Comparison of ENCODE assay signal across 27 cellular contexts in the genomic region with DNA sequence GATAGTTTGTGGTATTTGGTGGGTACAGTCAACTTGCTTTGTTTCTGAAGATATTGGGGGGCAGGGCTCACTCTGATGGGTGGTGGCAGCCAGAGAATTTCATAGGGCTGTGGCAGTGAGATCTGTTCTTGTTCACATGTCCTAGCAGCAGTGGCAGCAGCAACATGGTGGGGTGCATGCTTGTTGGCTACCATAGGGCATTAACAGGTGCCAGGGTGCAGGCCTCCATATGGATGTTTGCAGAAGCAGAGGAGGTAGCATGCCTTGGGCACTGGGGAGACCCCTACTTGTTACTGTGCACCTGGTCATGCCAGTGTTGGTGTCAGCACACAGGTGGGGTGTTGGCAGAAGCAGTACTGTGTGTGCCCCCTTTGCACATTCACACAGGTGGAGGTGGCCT. TPM values are rescaled to one million over a fixed set of nuclear protein-coding genes. Genes with fewer than 3 reads are reported as not detected.
"Had no signal": no experiment of that assay in that cellular context is flagged by ENCODE, and none has a peak within 500 bp of the region (broad histone marks: within the 10 kb centered on the region; RNA-seq: fewer than 3 reads in every experiment).

No MANE protein-coding gene starts in this region.

- DNase-seq: colonic mucosa; cortex of kidney; dermis blood vessel endothelial cell; dorsolateral prefrontal cortex; effector CD4-positive, alpha-beta T cell; effector CD8-positive, alpha-beta T cell; effector memory CD4-positive, alpha-beta T cell; effector memory CD8-positive, alpha-beta T cell; endodermal cell; erythroblast; esophagus squamous epithelium; foreskin fibroblast; foreskin keratinocyte; foreskin melanocyte; gastrocnemius medialis; glutamatergic neuron; head of caudate nucleus; heart left ventricle; heart right ventricle had no signal

- H3K4me3 ChIP-seq: colonic mucosa, coronary artery, dorsolateral prefrontal cortex, esophagus muscularis mucosa, esophagus squamous epithelium, gastrocnemius medialis, gastroesophageal sphincter, heart left ventricle, heart right ventricle had no signal

- ATAC-seq: effector memory CD8-positive, alpha-beta T cell; esophagus mucosa; foreskin keratinocyte; gastrocnemius medialis; gastroesophageal sphincter; heart left ventricle; heart right ventricle had no signal

- H3K36me3 ChIP-seq: colonic mucosa, gastrocnemius medialis, heart left ventricle, heart right ventricle had no signal

- H3K4me1 ChIP-seq: colonic mucosa, esophagus muscularis mucosa, esophagus squamous epithelium, foreskin keratinocyte, gastrocnemius medialis, gastroesophageal sphincter, heart left ventricle, heart right ventricle had no signal

- H3K9me3 ChIP-seq: colonic mucosa, esophagus squamous epithelium, gastrocnemius medialis had no signal

- H3K27me3 ChIP-seq: colonic mucosa, esophagus muscularis mucosa, esophagus squamous epithelium, foreskin keratinocyte, gastrocnemius medialis, gastroesophageal sphincter, heart left ventricle, heart right ventricle had no signal

- H3K27ac ChIP-seq: colonic mucosa, coronary artery, dorsolateral prefrontal cortex, epithelial cell of prostate, esophagus muscularis mucosa, esophagus squamous epithelium, foreskin keratinocyte, gastrocnemius medialis, gastroesophageal sphincter, heart left ventricle, heart right ventricle had no signal

RNA-seq across cellular contexts. Expression of a gene that starts 38.0 kb away (rescaled TPM):
- total RNA-seq: dermis blood vessel endothelial cell, dermis microvascular lymphatic vessel endothelial cell, endothelial cell of umbilical vein, glomerular endothelial cell had no signal
- polyA plus RNA-seq: endothelial cell of umbilical vein had no signal
